1 cellular context compared by ENCODE assay signal in genomic region chr7:135510603-135511183, GRCh38.
TF ChIP-seq lines count a peak whose summit lies in the region.

No MANE protein-coding gene starts in this region.

TF ChIP-seq in H1, 55 proteins besides CTCF, POLR2A, EP300 and RAD21:
- TF ChIP-seq NRF1 (IDR thresholded peaks at IDR 0.05; ENCODE audit: low read depth, low read length): no peak
- no peak for TF ChIP-seq HDAC2 (IDR thresholded peaks at IDR 0.05; ENCODE audit: borderline replicate concordance in 1 of 2, low read depth in 2 of 2, low read length in 2 of 2)
- TF ChIP-seq YY1 (IDR thresholded peaks at IDR 0.05; ENCODE audit: low read depth, low read length): no peak
